ENCODE assay signal across 29 cellular contexts in the genomic region with DNA sequence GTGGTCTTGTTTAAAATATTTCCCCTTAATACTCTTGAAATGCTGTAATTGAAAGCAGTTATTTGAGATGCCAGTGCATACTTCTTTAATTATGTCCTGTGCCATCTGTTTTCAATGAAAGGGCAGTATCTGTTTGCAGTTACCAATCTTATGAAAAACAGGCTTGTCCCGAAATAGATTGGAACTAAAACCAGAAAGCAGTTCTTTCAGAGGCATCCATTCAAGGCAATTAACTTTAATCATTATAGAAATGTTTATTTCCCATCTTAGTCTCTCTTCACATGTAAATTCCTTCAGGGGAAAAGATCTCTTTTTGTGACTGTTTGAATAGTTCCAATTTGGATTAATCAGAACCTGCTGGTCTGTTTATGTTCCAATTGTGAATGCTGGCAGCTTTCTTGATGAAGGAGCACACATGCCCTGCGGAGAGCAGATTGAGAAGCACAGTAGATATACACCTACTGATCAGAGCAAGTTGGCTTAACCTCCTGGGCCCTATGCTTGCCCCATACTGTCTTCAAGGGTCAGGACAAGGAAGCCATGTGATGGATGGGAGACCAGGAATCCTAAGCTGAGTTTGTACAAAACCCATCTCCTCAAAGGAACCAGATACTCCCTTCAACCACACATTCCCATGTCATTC. TPM values are rescaled to one million over a fixed set of nuclear protein-coding genes. Genes with fewer than 3 reads are reported as not detected.
DNase-seq lines count a peak whose midpoint lies in the region; ATAC-seq and TF ChIP-seq lines count a peak whose summit lies in the region.
"Had no signal": no experiment of that assay in that cellular context is flagged by ENCODE, and none has a peak within 500 bp of the region (broad histone marks: within the 10 kb centered on the region; RNA-seq: fewer than 3 reads in every experiment).

No MANE protein-coding gene starts in this region.

- H4K20me1 ChIP-seq in GM23338 (replicated peaks; ENCODE audit: insufficient read depth) = no peaks in the 10 kb centered on the region

- H3K4me3 ChIP-seq in ACC112 (ENCODE audit: low read depth, low read length) (no peak overlapping the region), GM23338 (no peak overlapping the region)
- H3K4me3 ChIP-seq: A549, GM12878, psoas muscle, testis had no signal

- H3K36me3 Mint-ChIP-seq in GM23338 (ENCODE audit: low read depth) (no peaks in the 10 kb centered on the region), nephron (ENCODE audit: low read depth) (no peaks in the 10 kb centered on the region)

- H2AFZ ChIP-seq in ACC112 (ENCODE audit: low read length, unreplicated experiment) = peak overlapping the region; percentile 14
- H2AFZ ChIP-seq in GM23338 = peak overlapping the region; percentile 9; the same call in 1 of the 2 replicates

- H3F3A ChIP-seq in GM23338 (replicated peaks; ENCODE audit: low read depth) = no peaks in the 10 kb centered on the region

- DNase-seq in GM23338 (ENCODE audit: low spot score) = no peak
- peak; percentile 92 for DNase-seq in dedifferentiated amniotic fluid mesenchymal stem cell (ENCODE audit: extremely low spot score)
- DNase-seq in HPDE6-E6E7 (ENCODE audit: extremely low spot score) = no peak
- no peak for DNase-seq in LoVo (ENCODE audit: low spot score)
- DNase-seq: activated CD4-positive, alpha-beta T cell treated with anti-CD3 and anti-CD28 coated beads for 48 hours; activated gamma-delta T cell; activated T-cell treated with anti-CD3 and anti-CD28 coated beads, Interleukin-2, amount 50 U/mL, for 24 hours; Caco-2; Karpas-422; mammary epithelial cell; MV-4-11; NCI-H446 treated with DMSO at 0.1 percent for 48 hours; OCI-M1; psoas muscle; stimulated activated naive CD4-positive, alpha-beta T cell treated with Interleukin-2 at 50 U/mL for 16 hours; testis had no signal

- H3K27me3 Mint-ChIP-seq in GM23338 (ENCODE audit: insufficient read depth, low read depth, poor library complexity) (no peaks in the 10 kb centered on the region), nephron (ENCODE audit: low read depth) (no peaks in the 10 kb centered on the region)

- H3K27ac ChIP-seq in ACC112 (ENCODE audit: low read depth, low read length) = no peak overlapping the region
- H3K27ac ChIP-seq in GM23338 (ENCODE audit: low read depth) = no peak overlapping the region
- H3K27ac ChIP-seq: A549, C4-2B, HL-60, psoas muscle, testis, VCaP had no signal

- H3K4me3 Mint-ChIP-seq in GM23338 (no peak overlapping the region), nephron (no peak overlapping the region)
- H3K4me3 Mint-ChIP-seq: activated T-cell treated with anti-CD3 and anti-CD28 coated beads, Interleukin-2, amount 50 U/mL, for 24 hours; central memory CD8-positive, alpha-beta T cell had no signal

- H3K4me2 ChIP-seq in GM23338 = no peak overlapping the region
- H3K4me2 ChIP-seq: A549 had no signal

- H3K9me2 ChIP-seq in GM23338 (ENCODE audit: insufficient read depth) = no peaks in the 10 kb centered on the region

- peaks cover 5% of the 10 kb centered on the region; the same call in 1 of the 3 replicates for H3K4me1 Mint-ChIP-seq in GM23338
- H3K4me1 Mint-ChIP-seq in nephron = peaks cover 31% of the 10 kb centered on the region
- H3K4me1 Mint-ChIP-seq: central memory CD8-positive, alpha-beta T cell had no signal

- H3K27ac Mint-ChIP-seq in GM23338 (no peak overlapping the region), nephron (peak overlapping the region in 2 of 3 experiments; percentile 17 to 28)
- H3K27ac Mint-ChIP-seq: activated T-cell treated with anti-CD3 and anti-CD28 coated beads, Interleukin-2, amount 50 U/mL, for 24 hours had no signal

- no peaks in the 10 kb centered on the region for H3K79me2 ChIP-seq in ACC112 (ENCODE audit: control insufficient read depth, insufficient read depth, low read length, unreplicated experiment)
- no peaks in the 10 kb centered on the region for H3K79me2 ChIP-seq in GM23338 (replicated peaks; ENCODE audit: insufficient read depth)

- no peaks in the 10 kb centered on the region for H3K27me3 ChIP-seq in ACC112 (ENCODE audit: insufficient read depth, low read length)
- H3K27me3 ChIP-seq in GM23338 (ENCODE audit: insufficient read depth) = no peaks in the 10 kb centered on the region
- H3K27me3 ChIP-seq: testis had no signal

- H3K4me1 ChIP-seq in ACC112 (ENCODE audit: control insufficient read depth, insufficient read depth, low read length, unreplicated experiment) (peaks cover 13% of the 10 kb centered on the region), GM23338 (ENCODE audit: insufficient read depth) (no peaks in the 10 kb centered on the region)
- H3K4me1 ChIP-seq: A549, Caco-2, psoas muscle, testis had no signal

- ATAC-seq in GM23338 = no peak; the same call in 2 of the 3 replicates
- no peak for ATAC-seq in esophagus mucosa
- no peak for ATAC-seq in GM19467 (IDR thresholded peaks at IDR 0.05; ENCODE audit: unreplicated experiment)
- ATAC-seq: A549, GM12878, psoas muscle had no signal

- TF ChIP-seq CTCF in GM23338 (conservative IDR thresholded peaks at IDR 0.05; ENCODE audit: low read depth in 2 of 2) (no peak), nephron (IDR thresholded peaks at IDR 0.05; ENCODE audit: unreplicated experiment in 3 of 3) (no peak)

- no peaks in the 10 kb centered on the region for H3K9me3 Mint-ChIP-seq in GM23338
- H3K9me3 Mint-ChIP-seq in nephron = no peaks in the 10 kb centered on the region
- H3K9me3 Mint-ChIP-seq: activated T-cell treated with anti-CD3 and anti-CD28 coated beads, Interleukin-2, amount 50 U/mL, for 24 hours; central memory CD8-positive, alpha-beta T cell had no signal

- H3K36me3 ChIP-seq in ACC112 (ENCODE audit: insufficient read depth, low read length) = no peaks in the 10 kb centered on the region
- H3K36me3 ChIP-seq in GM23338 (ENCODE audit: insufficient read depth) = no peaks in the 10 kb centered on the region

TF ChIP-seq in GM23338, 12 proteins besides CTCF, POLR2A, EP300 and RAD21 (continues in another document):
- TF ChIP-seq, protein P1, sequence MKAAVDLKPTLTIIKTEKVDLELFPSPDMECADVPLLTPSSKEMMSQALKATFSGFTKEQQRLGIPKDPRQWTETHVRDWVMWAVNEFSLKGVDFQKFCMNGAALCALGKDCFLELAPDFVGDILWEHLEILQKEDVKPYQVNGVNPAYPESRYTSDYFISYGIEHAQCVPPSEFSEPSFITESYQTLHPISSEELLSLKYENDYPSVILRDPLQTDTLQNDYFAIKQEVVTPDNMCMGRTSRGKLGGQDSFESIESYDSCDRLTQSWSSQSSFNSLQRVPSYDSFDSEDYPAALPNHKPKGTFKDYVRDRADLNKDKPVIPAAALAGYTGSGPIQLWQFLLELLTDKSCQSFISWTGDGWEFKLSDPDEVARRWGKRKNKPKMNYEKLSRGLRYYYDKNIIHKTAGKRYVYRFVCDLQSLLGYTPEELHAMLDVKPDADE (IDR thresholded peaks at IDR 0.05) = no peak
- TF ChIP-seq ZNF331 (CRISPR knock-in tag; IDR thresholded peaks at IDR 0.05; ENCODE audit: low read depth) (no peak), JUNB (IDR thresholded peaks at IDR 0.05; ENCODE audit: unreplicated experiment) (no peak), ZNF114 (CRISPR knock-in tag; IDR thresholded peaks at IDR 0.05) (no peak), CREB1 (CRISPR knock-in tag; IDR thresholded peaks at IDR 0.05; ENCODE audit: low read depth) (no peak), EZH2 (IDR thresholded peaks at IDR 0.05; ENCODE audit: low read depth, unreplicated experiment) (no peak), EZH2phosphoT487 (IDR thresholded peaks at IDR 0.05; ENCODE audit: unreplicated experiment) (no peak), NANOG (IDR thresholded peaks at IDR 0.05; ENCODE audit: borderline replicate concordance) (no peak), STAT1 (IDR thresholded peaks at IDR 0.05; ENCODE audit: unreplicated experiment) (no peak), POLR2AphosphoS5 (IDR thresholded peaks at IDR 0.05; ENCODE audit: low read depth) (no peak)
- TF ChIP-seq, protein P2, sequence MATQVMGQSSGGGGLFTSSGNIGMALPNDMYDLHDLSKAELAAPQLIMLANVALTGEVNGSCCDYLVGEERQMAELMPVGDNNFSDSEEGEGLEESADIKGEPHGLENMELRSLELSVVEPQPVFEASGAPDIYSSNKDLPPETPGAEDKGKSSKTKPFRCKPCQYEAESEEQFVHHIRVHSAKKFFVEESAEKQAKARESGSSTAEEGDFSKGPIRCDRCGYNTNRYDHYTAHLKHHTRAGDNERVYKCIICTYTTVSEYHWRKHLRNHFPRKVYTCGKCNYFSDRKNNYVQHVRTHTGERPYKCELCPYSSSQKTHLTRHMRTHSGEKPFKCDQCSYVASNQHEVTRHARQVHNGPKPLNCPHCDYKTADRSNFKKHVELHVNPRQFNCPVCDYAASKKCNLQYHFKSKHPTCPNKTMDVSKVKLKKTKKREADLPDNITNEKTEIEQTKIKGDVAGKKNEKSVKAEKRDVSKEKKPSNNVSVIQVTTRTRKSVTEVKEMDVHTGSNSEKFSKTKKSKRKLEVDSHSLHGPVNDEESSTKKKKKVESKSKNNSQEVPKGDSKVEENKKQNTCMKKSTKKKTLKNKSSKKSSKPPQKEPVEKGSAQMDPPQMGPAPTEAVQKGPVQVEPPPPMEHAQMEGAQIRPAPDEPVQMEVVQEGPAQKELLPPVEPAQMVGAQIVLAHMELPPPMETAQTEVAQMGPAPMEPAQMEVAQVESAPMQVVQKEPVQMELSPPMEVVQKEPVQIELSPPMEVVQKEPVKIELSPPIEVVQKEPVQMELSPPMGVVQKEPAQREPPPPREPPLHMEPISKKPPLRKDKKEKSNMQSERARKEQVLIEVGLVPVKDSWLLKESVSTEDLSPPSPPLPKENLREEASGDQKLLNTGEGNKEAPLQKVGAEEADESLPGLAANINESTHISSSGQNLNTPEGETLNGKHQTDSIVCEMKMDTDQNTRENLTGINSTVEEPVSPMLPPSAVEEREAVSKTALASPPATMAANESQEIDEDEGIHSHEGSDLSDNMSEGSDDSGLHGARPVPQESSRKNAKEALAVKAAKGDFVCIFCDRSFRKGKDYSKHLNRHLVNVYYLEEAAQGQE (IDR thresholded peaks at IDR 0.05; ENCODE audit: unreplicated experiment) = no peak

RNA-seq across cellular contexts. Expression of a gene that starts 41.6 kb away (rescaled TPM):
- not detected in 2 replicates for total RNA-seq in GM23338 (2014; rRNA removed; shearing (Covaris generic))
- 0.06 TPM in 1 of 2 replicates, not detected in the other for polyA plus RNA-seq in GM23338 (2016; fragmentation: Nextera tagmentation; extraction: Ambion mirVana)
- total RNA-seq in esophagus mucosa = not detected
- total RNA-seq: activated CD8-positive, alpha-beta memory T cell treated with anti-CD3 and anti-CD28 coated beads for 36 hours; Caco-2; dermis microvascular lymphatic vessel endothelial cell; GM12878; kidney epithelial cell; mammary epithelial cell; psoas muscle had no signal
- polyA plus RNA-seq: A549, GM12878, mammary epithelial cell, psoas muscle had no signal
